Comparison of ENCODE assay signal across 9 cellular contexts in the genomic region with DNA sequence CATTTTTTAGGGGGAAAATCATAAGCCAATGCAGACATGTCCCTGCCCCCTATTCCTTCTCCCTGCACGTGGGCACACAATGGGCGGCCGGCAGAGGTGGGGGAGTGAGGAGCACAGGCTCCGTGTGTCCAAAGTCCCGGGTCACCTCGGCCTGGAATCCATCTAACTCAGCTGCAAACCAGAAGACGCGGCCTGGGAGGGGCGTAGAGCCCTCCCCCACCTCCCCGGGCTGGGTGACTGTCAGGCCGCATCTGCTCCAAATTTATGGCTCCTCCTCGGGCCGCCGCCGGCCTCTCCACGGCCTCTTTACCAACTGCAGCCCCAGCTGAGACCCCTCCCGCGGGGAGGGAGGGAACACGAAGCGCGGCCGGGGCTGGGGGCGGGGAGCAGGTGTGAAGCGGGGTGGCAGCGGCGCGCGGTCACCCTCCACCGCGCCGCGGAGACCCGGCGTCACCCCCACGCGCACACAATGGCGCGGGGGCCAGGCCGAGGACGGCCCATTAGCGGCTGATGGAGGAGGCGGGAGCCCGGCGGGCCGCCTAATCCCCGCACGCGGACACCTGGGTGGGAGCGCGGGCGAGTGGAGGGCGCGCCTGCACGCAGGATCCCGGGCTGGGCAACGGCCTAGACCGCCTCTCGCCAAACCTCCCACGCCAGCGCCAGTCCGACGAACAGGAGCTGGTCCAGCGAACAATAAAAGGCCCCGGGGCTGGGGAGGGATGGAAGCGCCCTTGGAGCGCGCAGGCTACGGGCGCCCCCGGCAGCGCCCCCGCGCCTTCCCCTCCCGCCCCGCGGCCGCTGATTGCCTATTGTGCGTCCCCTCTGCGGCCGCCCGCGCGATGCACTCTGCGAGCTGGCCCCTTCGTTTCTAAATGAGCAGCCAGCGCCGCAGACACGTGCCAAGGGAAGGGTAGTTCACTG. TPM values are rescaled to one million over a fixed set of nuclear protein-coding genes. Genes with fewer than 3 reads are reported as not detected.
DNase-seq lines count a peak whose midpoint lies in the region; ATAC-seq and TF ChIP-seq lines count a peak whose summit lies in the region.
"Had no signal": no experiment of that assay in that cellular context is flagged by ENCODE, and none has a peak within 500 bp of the region (broad histone marks: within the 10 kb centered on the region; RNA-seq: fewer than 3 reads in every experiment).

No MANE protein-coding gene starts in this region.

- H3K27ac ChIP-seq in SJCRH30 = no peak overlapping the region

- peak overlapping the region; percentile 59 for H3K4me3 ChIP-seq in SJCRH30
- H3K4me3 ChIP-seq in foreskin fibroblast (ENCODE audit: low read depth in 1 of 2, low read length in 2 of 2) = peak overlapping the region; percentile 26 to 36
- peak overlapping the region; percentile 63 for H3K4me3 ChIP-seq in skeletal muscle satellite cell (ENCODE audit: low read length)

- H3K36me3 ChIP-seq in SJCRH30 = no peaks in the 10 kb centered on the region
- H3K36me3 ChIP-seq in skeletal muscle satellite cell (ENCODE audit: insufficient read depth, low read length) = no peaks in the 10 kb centered on the region

- ATAC-seq in HG03280 (IDR thresholded peaks at IDR 0.05; ENCODE audit: unreplicated experiment) (no peak), sciatic nerve (no peak)

- CTCF ChIA-PET in GM10248 (lab: Yijun Ruan, JAX) = interaction anchor here (0.8 to 4.9 kb wide), 8 partner anchors 8 to 214 kb away, joined by 3 to 67 read pairs (median 6); no protein-coding TSS in a partner anchor

- H3K4me1 ChIP-seq in SJCRH30 (no peaks in the 10 kb centered on the region), skeletal muscle satellite cell (ENCODE audit: control insufficient read depth, insufficient read depth, low read length) (peaks cover 21% of the 10 kb centered on the region)

- POLR2A ChIA-PET in GM10248 (lab: Yijun Ruan, JAX) = interaction anchor here (0.6 kb wide), 1 partner anchor 180 kb away, joined by 3 read pairs; no protein-coding TSS in a partner anchor

- H3K9ac ChIP-seq in skeletal muscle satellite cell (ENCODE audit: low read depth, low read length) = peak overlapping the region; percentile 5

- H3K4me2 ChIP-seq in skeletal muscle satellite cell (ENCODE audit: low read length) = peak overlapping the region; percentile 82

- TF ChIP-seq CTCF in GM10248 (IDR thresholded peaks at IDR 0.05; ENCODE audit: control extremely low read depth, extremely low read depth, low read depth, missing control alignments) (no peak), foreskin fibroblast (IDR thresholded peaks at IDR 0.05; ENCODE audit: low read depth, low read length) (no peak)

- H3K27me3 ChIP-seq in SJCRH30 = peaks cover 39% of the 10 kb centered on the region
- H3K27me3 ChIP-seq in skeletal muscle satellite cell (ENCODE audit: control insufficient read depth, insufficient read depth, low read length) = peaks cover 63% of the 10 kb centered on the region

- DNase-seq in GM10248 (ENCODE audit: extremely low spot score) (peak; percentile 18), SJCRH30 (peak; percentile 26 to 28), foreskin fibroblast (peak in 1 of 2 donors; percentile 39), SKM-1 treated with dmso at 0.1 percent for 144 hours (lab: John Stamatoyannopoulos, UW; ENCODE audit: unreplicated experiment) (no peak), sciatic nerve (ENCODE audit: low spot score) (no peak)
- DNase-seq in central memory CD4-positive, alpha-beta T cell = no peak
- DNase-seq: T-helper 9 cell had no signal

- intact Hi-C loops in sciatic nerve (cut with DNase I) = loop anchor here (10.0 kb wide), 1 partner anchor 175 kb away; no protein-coding TSS in a partner anchor

- H3K9me3 ChIP-seq in SJCRH30 (replicated peaks) (no peaks in the 10 kb centered on the region), skeletal muscle satellite cell (replicated peaks; ENCODE audit: low read length) (no peaks in the 10 kb centered on the region)

RNA-seq across cellular contexts. Expression of a gene that starts 25.9 kb away (rescaled TPM):
- total RNA-seq in SJCRH30 (2014; rRNA removed; shearing (Covaris generic)) = 5.1 and 7.0 TPM in 2 replicates
- 8.7 and 10.4 TPM in 2 replicates for total RNA-seq in skeletal muscle satellite cell (2012; rRNA removed)
- total RNA-seq in sciatic nerve = 36.6 TPM

RNA-seq across cellular contexts. Expression of a gene that starts 39.1 kb away (rescaled TPM):
- total RNA-seq in SJCRH30 (2014; rRNA removed; shearing (Covaris generic)) = 9.2 and 12.6 TPM in 2 replicates
- total RNA-seq in skeletal muscle satellite cell (2012; rRNA removed) = 8.3 and 9.6 TPM in 2 replicates
- 22.1 TPM for total RNA-seq in sciatic nerve

RNA-seq across cellular contexts. Expression of a gene that starts 58.4 kb away (rescaled TPM):
- 0.10 and 0.22 TPM in 2 replicates for total RNA-seq in SJCRH30 (2014; rRNA removed; shearing (Covaris generic))
- total RNA-seq in skeletal muscle satellite cell (2012; rRNA removed) = 5.9 and 9.1 TPM in 2 replicates
- 34.4 TPM for total RNA-seq in sciatic nerve

Comparison
In these comparisons a context has a peak if more than half of its experiments do, and no peak if none do; other contexts are left out.
1. DNase-seq: peak in GM10248 (single experiment) and SJCRH30 (2 of 2); none in central memory CD4-positive, alpha-beta T cell (single experiment), SKM-1 treated with dmso at 0.1 percent for 144 hours (single experiment) and sciatic nerve (single experiment).
2. RNA of a gene that starts 58.4 kb away (total RNA-seq): 34.4 TPM in sciatic nerve (single experiment); 0.10 to 0.22 TPM in SJCRH30; every median in the first group is over 10 times any median in the second.
3. Peak in every context shown above with its lines, with median percentiles within 50 percentile points of each other: H3K4me3 ChIP-seq.